31 cellular contexts compared by ENCODE assay signal in the genomic region with DNA sequence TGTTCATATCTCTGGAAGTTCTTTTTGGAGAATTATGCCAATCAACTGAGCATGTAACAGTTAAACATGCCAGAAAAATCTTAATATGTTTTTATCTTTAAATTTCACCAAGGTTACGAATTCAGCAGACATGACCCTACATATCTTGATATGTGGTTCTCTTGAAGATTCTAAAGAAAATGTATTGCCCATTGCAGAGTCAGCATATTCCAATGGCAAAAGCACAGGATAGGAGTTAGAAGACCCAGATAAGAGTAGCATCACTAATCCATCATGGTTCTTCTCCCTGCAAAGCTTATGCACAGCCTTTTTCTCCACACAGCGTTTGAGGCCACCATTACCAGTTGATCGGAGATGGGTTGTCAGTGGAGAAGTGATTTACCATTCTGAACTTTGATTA.
"Had no signal": no experiment of that assay in that cellular context is flagged by ENCODE, and none has a peak within 500 bp of the region (broad histone marks: within the 10 kb centered on the region; RNA-seq: fewer than 3 reads in every experiment).

No MANE protein-coding gene starts in this region.

- DNase-seq: naive thymus-derived CD8-positive, alpha-beta T cell; nephron progenitor cell; nucleus accumbens; pancreas; retina; spleen; stimulated activated CD4-positive, alpha-beta T cell treated with anti-CD3 and anti-CD28 coated beads, Interleukin-12 subunit alpha, Interleukin-12 subunit beta, amount 100 ng/mL, for 4 hours; stimulated activated CD4-positive, alpha-beta T cell treated with anti-CD3 and anti-CD28 coated beads, Interleukin-1b, Interleukin-23, amount 100 ng/mL, for 48 hours; stimulated activated CD4-positive, alpha-beta T cell treated with anti-CD3 and anti-CD28 coated beads, Interleukin-4, amount 100 ng/mL, for 1 hour; stimulated activated CD4-positive, alpha-beta T cell treated with anti-CD3 and anti-CD28 coated beads, Interleukin-4, amount 100 ng/mL, for 4 hours; stimulated activated CD8-positive, alpha-beta memory T cell treated with anti-CD3 and anti-CD28 coated beads, Interleukin-4, amount 100 ng/mL, for 48 hours; stimulated activated naive CD4-positive, alpha-beta T cell; stimulated activated naive CD8-positive, alpha-beta T cell treated with anti-CD3 and anti-CD28 coated beads, Interleukin-15, amount 100 ng/mL, for 72 hours; stimulated activated naive CD8-positive, alpha-beta T cell treated with anti-CD3 and anti-CD28 coated beads, Interleukin-15, Interleukin-2, amounts not matched to agents 100 U/mL and 50 U/mL, for 24 hours; substantia nigra; testis; tibial artery; transverse colon; upper lobe of right lung; uterus had no signal

- H3K4me3 Mint-ChIP-seq: naive thymus-derived CD8-positive, alpha-beta T cell; natural killer cell treated with Interleukin-12 subunit alpha and Interleukin-12 subunit beta and Interleukin-15 and Interleukin-18, amount 100 ng/mL, for 72 hours; nephron progenitor cell; neural crest cell; stimulated activated memory B cell treated with anti-CD40 and anti-IgM and Interleukin-4, amounts not matched to agents 10 μg/mL and 1 μg/mL and 100 μg/mL, for 72 hours; stimulated activated naive CD8-positive, alpha-beta T cell treated with anti-CD3 and anti-CD28 coated beads, Interleukin-15, amount 100 ng/mL, for 72 hours; type B pancreatic cell had no signal

- H3K4me3 ChIP-seq: pancreas, prostate gland, right atrium auricular region, skin epidermis, smooth muscle cell, spleen, suprapubic skin, testis, tibial artery, transverse colon, upper lobe of right lung, uterus had no signal

- H3K9me3 ChIP-seq: neutrophil, pancreas, prostate gland, right atrium auricular region, spleen, suprapubic skin, testis, tibial artery, transverse colon, upper lobe of right lung, uterus had no signal

- FAIRE-seq: pancreas had no signal

- H3K27ac ChIP-seq: neutrophil, pancreas, prostate gland, right atrium auricular region, skin epidermis, spleen, suprapubic skin, testis, tibial artery, transverse colon, upper lobe of right lung, uterus had no signal

- H3K27ac Mint-ChIP-seq: natural killer cell treated with Interleukin-12 subunit alpha and Interleukin-12 subunit beta and Interleukin-15 and Interleukin-18, amount 100 ng/mL, for 72 hours; nephron progenitor cell; stimulated activated memory B cell treated with anti-CD40 and anti-IgM and Interleukin-4, amounts not matched to agents 10 μg/mL and 1 μg/mL and 100 μg/mL, for 72 hours; stimulated activated naive CD8-positive, alpha-beta T cell treated with anti-CD3 and anti-CD28 coated beads, Interleukin-15, amount 100 ng/mL, for 72 hours; type B pancreatic cell had no signal

- H3K4me1 Mint-ChIP-seq: nephron progenitor cell; stimulated activated memory B cell treated with anti-CD40 and anti-IgM and Interleukin-4, amounts not matched to agents 10 μg/mL and 1 μg/mL and 100 μg/mL, for 72 hours; stimulated activated naive CD8-positive, alpha-beta T cell treated with anti-CD3 and anti-CD28 coated beads, Interleukin-15, amount 100 ng/mL, for 72 hours had no signal

- H3K4me1 ChIP-seq: pancreas, prostate gland, right atrium auricular region, spleen, suprapubic skin, testis, tibial artery, transverse colon, upper lobe of right lung, uterus had no signal

- H3K36me3 ChIP-seq: neutrophil, pancreas, prostate gland, right atrium auricular region, spleen, tibial artery, transverse colon, upper lobe of right lung, uterus had no signal

- H3K36me3 Mint-ChIP-seq: naive thymus-derived CD8-positive, alpha-beta T cell; natural killer cell treated with Interleukin-12 subunit alpha and Interleukin-12 subunit beta and Interleukin-15 and Interleukin-18, amount 100 ng/mL, for 72 hours; type B pancreatic cell had no signal

- ATAC-seq: naive thymus-derived CD8-positive, alpha-beta T cell; natural killer cell treated with Interleukin-12 subunit alpha and Interleukin-12 subunit beta and Interleukin-15 and Interleukin-18, amount 100 ng/mL, for 72 hours; pancreas; sciatic nerve; stimulated activated naive CD8-positive, alpha-beta T cell treated with anti-CD3 and anti-CD28 coated beads, Interleukin-15, amount 100 ng/mL, for 72 hours; stimulated activated naive CD8-positive, alpha-beta T cell treated with anti-CD3 and anti-CD28 coated beads, Interleukin-15, Interleukin-2, amounts not matched to agents 100 U/mL and 50 U/mL, for 24 hours; upper lobe of right lung had no signal

- H3K9me3 Mint-ChIP-seq: stimulated activated memory B cell treated with anti-CD40 and anti-IgM and Interleukin-4, amounts not matched to agents 10 μg/mL and 1 μg/mL and 100 μg/mL, for 72 hours had no signal

- H3K27me3 Mint-ChIP-seq: natural killer cell treated with Interleukin-12 subunit alpha and Interleukin-12 subunit beta and Interleukin-15 and Interleukin-18, amount 100 ng/mL, for 72 hours; stimulated activated memory B cell treated with anti-CD40 and anti-IgM and Interleukin-4, amounts not matched to agents 10 μg/mL and 1 μg/mL and 100 μg/mL, for 72 hours; stimulated activated naive CD8-positive, alpha-beta T cell treated with anti-CD3 and anti-CD28 coated beads, Interleukin-15, amount 100 ng/mL, for 72 hours had no signal

- H3K4me2 ChIP-seq: smooth muscle cell had no signal

- H3K27me3 ChIP-seq: neutrophil, pancreas, right atrium auricular region, spleen, suprapubic skin, testis, tibial artery, transverse colon, upper lobe of right lung, uterus had no signal
